ENCODE assay signal across 6 cellular contexts in the genomic region with DNA sequence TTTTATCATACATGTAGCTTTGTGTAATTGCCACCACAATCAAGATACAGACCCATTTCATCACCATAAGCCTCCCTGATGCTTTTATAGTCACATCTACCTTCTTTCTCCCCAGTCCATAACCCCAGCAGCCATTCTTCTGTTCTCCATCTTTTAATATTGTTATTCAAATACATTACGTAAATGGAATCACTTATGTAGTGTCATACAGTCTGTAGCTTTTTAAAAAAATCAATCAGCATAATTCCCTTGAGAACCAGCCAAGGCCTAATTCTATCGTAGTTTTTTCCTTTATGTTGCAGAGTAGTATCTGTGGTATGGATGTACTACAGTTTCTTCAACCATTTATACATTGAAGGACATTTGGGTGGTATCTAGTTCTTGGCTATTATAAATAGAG.
"Had no signal": no experiment of that assay in that cellular context is flagged by ENCODE, and none has a peak within 500 bp of the region (broad histone marks: within the 10 kb centered on the region; RNA-seq: fewer than 3 reads in every experiment).

No MANE protein-coding gene starts in this region.

- DNase-seq: GM23248, GOT3, H7, HCEC 1CT had no signal

- H3K27me3 Mint-ChIP-seq: IgD-negative memory B cell had no signal

- H3K27ac Mint-ChIP-seq: IgD-negative memory B cell had no signal

- ATAC-seq: HepG2 had no signal
